12 cellular contexts compared by ENCODE assay signal in genomic region chr7:2251841-2252771, GRCh38. TPM values are rescaled to one million over a fixed set of nuclear protein-coding genes. Genes with fewer than 3 reads are reported as not detected.
DNase-seq lines count a peak whose midpoint lies in the region; ATAC-seq and TF ChIP-seq lines count a peak whose summit lies in the region.
"Had no signal": no experiment of that assay in that cellular context is flagged by ENCODE, and none has a peak within 500 bp of the region (broad histone marks: within the 10 kb centered on the region; RNA-seq: fewer than 3 reads in every experiment).

No MANE protein-coding gene starts in this region.

- TF ChIP-seq EP300 in upper lobe of left lung (IDR thresholded peaks at IDR 0.05) (no peak), suprapubic skin (IDR thresholded peaks at IDR 0.05) (no peak)

- no peak for DNase-seq in activated naive CD8-positive, alpha-beta T cell treated with anti-CD3 and anti-CD28 coated beads, Interleukin-2, amount 10 ng/mL, durations not matched to agents 7 days and 5 days
- no peak for DNase-seq in activated naive CD8-positive, alpha-beta T cell treated with anti-CD3 and anti-CD28 coated beads for 36 hours
- peak in 2 of 34 experiments; percentile 12 to 15 for DNase-seq in T-cell
- no peak for DNase-seq in lower lobe of right lung
- peak; percentile 33 to 77 for DNase-seq in upper lobe of left lung
- DNase-seq in suprapubic skin (ENCODE audit: low spot score in 2 of 2), result no peak
- DNase-seq: activated naive CD4-positive, alpha-beta T cell treated with anti-CD3 and anti-CD28 coated beads, Interleukin-2, amount 50 U/mL, for 16 hours; NCI-H1048; SHP77 treated with DMSO at 0.1 percent for 48 hours had no signal

- H3K36me3 ChIP-seq in lower lobe of right lung, result peaks cover 29% of the 10 kb centered on the region
- H3K36me3 ChIP-seq in upper lobe of left lung, result peaks cover 6 to 32% (median 24%) of the 10 kb centered on the region in 4 donors
- H3K36me3 ChIP-seq in suprapubic skin, result peaks cover 43% of the 10 kb centered on the region

- 64 to 83% methylated on average over 13 to 23 of the region's 24 CpGs for WGBS in upper lobe of left lung, 2 donors
- no CpG with 5 or more reads among the region's 24 CpGs for WGBS in suprapubic skin

- H3K27ac ChIP-seq in lower lobe of right lung, result no peak overlapping the region
- peak overlapping the region in 1 of 4 donors; percentile 26 for H3K27ac ChIP-seq in upper lobe of left lung
- H3K27ac ChIP-seq in suprapubic skin, result no peak overlapping the region

- no peak for TF ChIP-seq CTCF in lower lobe of right lung (IDR thresholded peaks at IDR 0.05)
- TF ChIP-seq CTCF in upper lobe of left lung (IDR thresholded peaks at IDR 0.05), result no peak
- no peak for TF ChIP-seq CTCF in suprapubic skin (IDR thresholded peaks at IDR 0.05)

- H3K4me1 ChIP-seq in lower lobe of right lung (peaks cover 15% of the 10 kb centered on the region), upper lobe of left lung (peaks cover 6 to 19% (median 15%) of the 10 kb centered on the region in 4 donors), suprapubic skin (peaks cover 16% of the 10 kb centered on the region)

- POLR2A ChIA-PET in activated naive CD8-positive, alpha-beta T cell treated with anti-CD3 and anti-CD28 coated beads, Interleukin-2, amount 10 ng/mL, durations not matched to agents 7 days and 5 days (lab: Charles Lee), result interaction anchor here (1.4 kb wide), 1 partner anchor 10 kb away, joined by 3 read pairs; the partner anchor contains the start of genes MRM2 and NUDT1
- POLR2A ChIA-PET in T-cell (lab: Charles Lee), result no interaction called here

- TF ChIP-seq POLR2A in upper lobe of left lung (IDR thresholded peaks at IDR 0.05), result no peak
- no peak for TF ChIP-seq POLR2A in suprapubic skin (IDR thresholded peaks at IDR 0.05)

- peaks cover 28% of the 10 kb centered on the region for H3K4me1 Mint-ChIP-seq in activated naive CD8-positive, alpha-beta T cell treated with anti-CD3 and anti-CD28 coated beads, Interleukin-2, amount 10 ng/mL, durations not matched to agents 7 days and 5 days
- peaks cover 17% of the 10 kb centered on the region for H3K4me1 Mint-ChIP-seq in activated naive CD8-positive, alpha-beta T cell treated with anti-CD3 and anti-CD28 coated beads for 36 hours
- peaks cover 10 to 30% (median 18%) of the 10 kb centered on the region in 3 donors for H3K4me1 Mint-ChIP-seq in T-cell

- CTCF ChIA-PET in T-cell (lab: Charles Lee), result no interaction called here

- no peak overlapping the region for H3K27ac Mint-ChIP-seq in activated naive CD8-positive, alpha-beta T cell treated with anti-CD3 and anti-CD28 coated beads, Interleukin-2, amount 10 ng/mL, durations not matched to agents 7 days and 5 days
- H3K27ac Mint-ChIP-seq in activated naive CD8-positive, alpha-beta T cell treated with anti-CD3 and anti-CD28 coated beads for 36 hours, result no peak overlapping the region
- peak overlapping the region in 1 of 2 donors; percentile 44 for H3K27ac Mint-ChIP-seq in T-cell
- H3K27ac Mint-ChIP-seq: nephron had no signal

- H3K27me3 Mint-ChIP-seq in activated naive CD8-positive, alpha-beta T cell treated with anti-CD3 and anti-CD28 coated beads, Interleukin-2, amount 10 ng/mL, durations not matched to agents 7 days and 5 days, result no peaks in the 10 kb centered on the region
- H3K27me3 Mint-ChIP-seq in activated naive CD8-positive, alpha-beta T cell treated with anti-CD3 and anti-CD28 coated beads for 36 hours, result no peaks in the 10 kb centered on the region
- no peaks in the 10 kb centered on the region for H3K27me3 Mint-ChIP-seq in T-cell

- no peaks in the 10 kb centered on the region for H3K9me3 Mint-ChIP-seq in activated naive CD8-positive, alpha-beta T cell treated with anti-CD3 and anti-CD28 coated beads, Interleukin-2, amount 10 ng/mL, durations not matched to agents 7 days and 5 days
- H3K9me3 Mint-ChIP-seq in activated naive CD8-positive, alpha-beta T cell treated with anti-CD3 and anti-CD28 coated beads for 36 hours, result no peaks in the 10 kb centered on the region
- no peaks in the 10 kb centered on the region for H3K9me3 Mint-ChIP-seq in T-cell
- H3K9me3 Mint-ChIP-seq: nephron had no signal

- ATAC-seq in activated naive CD8-positive, alpha-beta T cell treated with anti-CD3 and anti-CD28 coated beads, Interleukin-2, amount 10 ng/mL, durations not matched to agents 7 days and 5 days (ENCODE audit: low read depth), result peak; percentile 37
- ATAC-seq in T-cell (replicated peaks in 1 of 4), result peak; percentile 40 to 65 (median 50)
- ATAC-seq in lower lobe of right lung, result peak; percentile 25 to 48
- ATAC-seq in upper lobe of left lung (ENCODE audit: low FRiP score in 2 of 2), result no peak
- no peak for ATAC-seq in HG03571 (IDR thresholded peaks at IDR 0.05; ENCODE audit: unreplicated experiment)
- ATAC-seq in HG02642 (IDR thresholded peaks at IDR 0.05; ENCODE audit: poor library complexity, unreplicated experiment), result no peak

- intact Hi-C loops in lower lobe of right lung (cut with DNase I), result no loop called here

- H3K9me3 ChIP-seq in lower lobe of right lung (no peaks in the 10 kb centered on the region), upper lobe of left lung (no peaks in the 10 kb centered on the region), suprapubic skin (no peaks in the 10 kb centered on the region)

- peaks cover 30% of the 10 kb centered on the region for H3K36me3 Mint-ChIP-seq in activated naive CD8-positive, alpha-beta T cell treated with anti-CD3 and anti-CD28 coated beads, Interleukin-2, amount 10 ng/mL, durations not matched to agents 7 days and 5 days
- H3K36me3 Mint-ChIP-seq in activated naive CD8-positive, alpha-beta T cell treated with anti-CD3 and anti-CD28 coated beads for 36 hours, result peaks cover 9% of the 10 kb centered on the region
- H3K36me3 Mint-ChIP-seq in T-cell, result peaks cover 10% of the 10 kb centered on the region

- H3K4me3 ChIP-seq in lower lobe of right lung (no peak overlapping the region), upper lobe of left lung (no peak overlapping the region), suprapubic skin (no peak overlapping the region)

- H3K27me3 ChIP-seq in lower lobe of right lung (ENCODE audit: low read depth) (no peaks in the 10 kb centered on the region), upper lobe of left lung (no peaks in the 10 kb centered on the region), suprapubic skin (no peaks in the 10 kb centered on the region)

- no peak overlapping the region for H3K4me3 Mint-ChIP-seq in activated naive CD8-positive, alpha-beta T cell treated with anti-CD3 and anti-CD28 coated beads, Interleukin-2, amount 10 ng/mL, durations not matched to agents 7 days and 5 days
- H3K4me3 Mint-ChIP-seq in activated naive CD8-positive, alpha-beta T cell treated with anti-CD3 and anti-CD28 coated beads for 36 hours, result no peak overlapping the region
- H3K4me3 Mint-ChIP-seq in T-cell, result no peak overlapping the region
- H3K4me3 Mint-ChIP-seq: nephron had no signal

RNA-seq across cellular contexts. Expression of gene NUDT1, which starts 10.1 kb away (rescaled TPM):
- total RNA-seq in activated naive CD8-positive, alpha-beta T cell treated with anti-CD3 and anti-CD28 coated beads, Interleukin-2, amount 10 ng/mL, durations not matched to agents 7 days and 5 days, result 10 to 100 TPM; 92.2 to 95.8 TPM
- total RNA-seq in activated naive CD8-positive, alpha-beta T cell treated with anti-CD3 and anti-CD28 coated beads for 36 hours, result 10 to 100 TPM; 93.5 to 97.0 TPM
- total RNA-seq in T-cell (10 to 100 TPM; 12.0 to 29.7 (median 21.4) TPM), lower lobe of right lung (10.2 TPM), upper lobe of left lung (10 to 100 TPM in 5 of 6 donors, 1 to 10 TPM in 1; 6.3 to 23.2 (median 13.9) TPM), suprapubic skin (10 to 100 TPM; 24.1 to 39.4 (median 28.3) TPM)

RNA-seq across cellular contexts. Expression of gene MRM2, which starts 10.1 kb away (rescaled TPM):
- total RNA-seq in activated naive CD8-positive, alpha-beta T cell treated with anti-CD3 and anti-CD28 coated beads, Interleukin-2, amount 10 ng/mL, durations not matched to agents 7 days and 5 days, result 10 to 100 TPM; 27.4 to 29.3 TPM
- total RNA-seq in activated naive CD8-positive, alpha-beta T cell treated with anti-CD3 and anti-CD28 coated beads for 36 hours, result 10 to 100 TPM; 48.4 to 52.9 TPM
- total RNA-seq in T-cell (10 to 100 TPM in 3 of 5 donors, 1 to 10 TPM in 2; 6.5 to 20.0 (median 17.9) TPM), lower lobe of right lung (22.6 TPM), upper lobe of left lung (10 to 100 TPM in 5 of 6 donors, 1 to 10 TPM in 1; 9.4 to 27.0 (median 23.0) TPM), suprapubic skin (10 to 100 TPM; 11.3 to 41.8 (median 19.8) TPM)

RNA-seq across cellular contexts. Expression of gene MAD1L1, which starts 19.4 kb away (rescaled TPM):
- 10 to 100 TPM; 72.7 to 82.6 TPM for total RNA-seq in activated naive CD8-positive, alpha-beta T cell treated with anti-CD3 and anti-CD28 coated beads, Interleukin-2, amount 10 ng/mL, durations not matched to agents 7 days and 5 days
- 10 to 100 TPM; 36.5 to 37.8 TPM for total RNA-seq in activated naive CD8-positive, alpha-beta T cell treated with anti-CD3 and anti-CD28 coated beads for 36 hours
- total RNA-seq in T-cell (100 to 1,000 TPM; 106 to 178 (median 122) TPM), lower lobe of right lung (44.5 TPM), upper lobe of left lung (100 to 1,000 TPM in 2 of 6 donors, 10 to 100 TPM in 4; 40.6 to 364 (median 65.6) TPM), suprapubic skin (10 to 100 TPM; 53.2 to 69.8 (median 62.2) TPM)

Comparison
In these comparisons a context has a peak if more than half of its experiments do, and no peak if none do; other contexts are left out.
1. ATAC-seq: peak in activated naive CD8-positive, alpha-beta T cell treated with anti-CD3 and anti-CD28 coated beads, Interleukin-2, amount 10 ng/mL, durations not matched to agents 7 days and 5 days (single experiment), T-cell (4 of 4) and lower lobe of right lung (2 of 2); none in upper lobe of left lung (0 of 2), HG03571 (single experiment) and HG02642 (single experiment).
2. DNase-seq: peak in upper lobe of left lung (2 of 2); none in activated naive CD8-positive, alpha-beta T cell treated with anti-CD3 and anti-CD28 coated beads, Interleukin-2, amount 10 ng/mL, durations not matched to agents 7 days and 5 days (single experiment), activated naive CD8-positive, alpha-beta T cell treated with anti-CD3 and anti-CD28 coated beads for 36 hours (single experiment), lower lobe of right lung (single experiment) and suprapubic skin (0 of 2).